Comparison of ENCODE assay signal across 28 cellular contexts in genomic region chr3:167615030-167615429, GRCh38. TPM values are rescaled to one million over a fixed set of nuclear protein-coding genes. Genes with fewer than 3 reads are reported as not detected.
DNase-seq lines count a peak whose midpoint lies in the region; ATAC-seq and TF ChIP-seq lines count a peak whose summit lies in the region.
"Had no signal": no experiment of that assay in that cellular context is flagged by ENCODE, and none has a peak within 500 bp of the region (broad histone marks: within the 10 kb centered on the region; RNA-seq: fewer than 3 reads in every experiment).

No MANE protein-coding gene starts in this region.

- intact Hi-C loops in PC-3 (cut with micrococcal nuclease) = no loop called here
- intact Hi-C loops in A673 (cut with micrococcal nuclease; ENCODE audit: unreplicated experiment) = no loop called here

- peak; percentile 59; the same call in 2 of the 3 replicates for ATAC-seq in GM23338
- ATAC-seq in PC-3 = peak; percentile 29; the same call in 1 of the 2 replicates
- ATAC-seq: A549; CD8-positive, alpha-beta T cell; GM12878 had no signal

- POLR2A ChIA-PET in PC-3 (lab: Charles Lee; ENCODE audit: unreplicated experiment) (no interaction called here), A673 (lab: Charles Lee; ENCODE audit: low non-redundant PET) (no interaction called here)

- CTCF ChIA-PET in PC-3 (lab: Charles Lee) = no interaction called here
- CTCF ChIA-PET in A673 (lab: Charles Lee) = no interaction called here

- H3K4me2 ChIP-seq in GM23338 (no peak overlapping the region), PC-3 (ENCODE audit: low read length) (no peak overlapping the region)
- H3K4me2 ChIP-seq: A549; BLaER1 treated with 17β-estradiol and CSF1 and Interleukin-3, amounts not matched to agents 10 nM and 100 nM had no signal

- BruUV-seq in PC-3 (replicated peaks; lab: Mats Ljungman, UMichigan) (no TSS peak), A673 (replicated peaks; lab: Mats Ljungman, UMichigan) (no TSS peak)

- no peaks in the 10 kb centered on the region for H3K27me3 ChIP-seq in GM23338 (ENCODE audit: insufficient read depth)
- peaks cover 20% of the 10 kb centered on the region for H3K27me3 ChIP-seq in PC-3 (ENCODE audit: low read length)
- no peaks in the 10 kb centered on the region for H3K27me3 ChIP-seq in endodermal cell (ENCODE audit: control insufficient read depth, insufficient read depth, low read length, poor library complexity, severe bottlenecking)
- no peaks in the 10 kb centered on the region for H3K27me3 ChIP-seq in A673 (replicated peaks; ENCODE audit: insufficient read depth, low read depth, low read length, poor library complexity)
- H3K27me3 ChIP-seq: BLaER1 treated with 17β-estradiol and CSF1 and Interleukin-3, amounts not matched to agents 10 nM and 100 nM had no signal

- H3K9me3 ChIP-seq in PC-3 (ENCODE audit: low read length) (no peaks in the 10 kb centered on the region), endodermal cell (ENCODE audit: control insufficient read depth, low read length) (no peaks in the 10 kb centered on the region), A673 (ENCODE audit: low read depth, low read length, poor library complexity, severe bottlenecking) (no peaks in the 10 kb centered on the region)
- H3K9me3 ChIP-seq: A549; BLaER1 treated with 17β-estradiol and CSF1 and Interleukin-3, amounts not matched to agents 10 nM and 100 nM; Caco-2 had no signal

- H3K27me3 Mint-ChIP-seq in GM23338 (ENCODE audit: insufficient read depth, low read depth, poor library complexity) = no peaks in the 10 kb centered on the region
- no peaks in the 10 kb centered on the region for H3K27me3 Mint-ChIP-seq in endodermal cell (ENCODE audit: insufficient read depth)
- H3K27me3 Mint-ChIP-seq: B cell; CD4-positive, alpha-beta T cell had no signal

- H3K4me1 ChIP-seq in GM23338 (ENCODE audit: insufficient read depth) (no peaks in the 10 kb centered on the region), PC-3 (ENCODE audit: insufficient read depth, low read length) (no peaks in the 10 kb centered on the region), endodermal cell (ENCODE audit: control insufficient read depth, insufficient read depth, low read length) (no peaks in the 10 kb centered on the region), A673 (ENCODE audit: insufficient read depth, low read length, poor library complexity, severe bottlenecking) (no peaks in the 10 kb centered on the region)
- H3K4me1 ChIP-seq: A549; BLaER1 treated with 17β-estradiol and CSF1 and Interleukin-3, amounts not matched to agents 10 nM and 100 nM; Caco-2 had no signal

- H3K4me1 Mint-ChIP-seq in GM23338 (no peaks in the 10 kb centered on the region; the same call in 2 of the 3 replicates), endodermal cell (no peaks in the 10 kb centered on the region)
- H3K4me1 Mint-ChIP-seq: B cell had no signal

- H4K20me1 ChIP-seq in GM23338 (replicated peaks; ENCODE audit: insufficient read depth) (no peaks in the 10 kb centered on the region), PC-3 (ENCODE audit: low read length) (no peaks in the 10 kb centered on the region)
- H4K20me1 ChIP-seq: BLaER1 treated with 17β-estradiol and CSF1 and Interleukin-3, amounts not matched to agents 10 nM and 100 nM had no signal

- no peaks in the 10 kb centered on the region for H3K79me2 ChIP-seq in GM23338 (replicated peaks; ENCODE audit: insufficient read depth)
- no peaks in the 10 kb centered on the region for H3K79me2 ChIP-seq in PC-3 (ENCODE audit: low read length)

- H2AFZ ChIP-seq in GM23338 (no peak overlapping the region), PC-3 (ENCODE audit: low read length) (no peak overlapping the region)

- TF ChIP-seq CTCF in GM23338 (conservative IDR thresholded peaks at IDR 0.05; ENCODE audit: low read depth in 2 of 2) (no peak), PC-3 (conservative IDR thresholded peaks at IDR 0.05; ENCODE audit: low read depth, low read length) (no peak), endodermal cell (conservative IDR thresholded peaks at IDR 0.05) (peak; percentile 32), A673 (conservative IDR thresholded peaks at IDR 0.05; ENCODE audit: low read depth, low read length) (no peak)

- no peak for DNase-seq in GM23338 (ENCODE audit: low spot score)
- no peak for DNase-seq in PC-3
- DNase-seq in endodermal cell = peak; percentile 39
- no peak for DNase-seq in SW480 (ENCODE audit: low spot score)
- no peak for DNase-seq in NCI-H526 treated with DMSO at 0.1 percent for 48 hours (lab: John Stamatoyannopoulos, UW)
- DNase-seq in AML-193 (lab: John Stamatoyannopoulos, UW) = no peak
- no peak for DNase-seq in A673 (ENCODE audit: low spot score)
- DNase-seq: ACHN; Caco-2; Calu3; CD4-positive, alpha-beta T cell; CD8-positive, alpha-beta T cell; DMS 273 treated with DMSO at 0.1 percent for 48 hours; DMS153; DMS53; DMS79; DND-41; EL; GDM1 had no signal

- H3K4me3 ChIP-seq in GM23338 (no peak overlapping the region), PC-3 (ENCODE audit: low read length) (no peak overlapping the region), endodermal cell (ENCODE audit: low read length) (no peak overlapping the region), A673 (ENCODE audit: low read depth, low read length, poor library complexity, severe bottlenecking) (no peak overlapping the region)
- H3K4me3 ChIP-seq: A549; BLaER1 treated with 17β-estradiol and CSF1 and Interleukin-3, amounts not matched to agents 10 nM and 100 nM; GM12878 had no signal

- no peaks in the 10 kb centered on the region for H3F3A ChIP-seq in GM23338 (replicated peaks; ENCODE audit: low read depth)
- H3F3A ChIP-seq in PC-3 (ENCODE audit: low read length, unreplicated experiment) = no peaks in the 10 kb centered on the region

- H3K36me3 Mint-ChIP-seq in GM23338 (ENCODE audit: low read depth) (no peaks in the 10 kb centered on the region), endodermal cell (ENCODE audit: low read depth) (no peaks in the 10 kb centered on the region)
- H3K36me3 Mint-ChIP-seq: CD8-positive, alpha-beta T cell had no signal

- H3K9me3 Mint-ChIP-seq in GM23338 (no peaks in the 10 kb centered on the region), endodermal cell (no peaks in the 10 kb centered on the region)
- H3K9me3 Mint-ChIP-seq: CD4-positive, alpha-beta T cell; CD8-positive, alpha-beta T cell had no signal

- H3K9ac ChIP-seq in PC-3 (ENCODE audit: low read length) (no peak overlapping the region), endodermal cell (ENCODE audit: extremely low read depth, low read length, poor library complexity, severe bottlenecking) (no peak overlapping the region)
- H3K9ac ChIP-seq: BLaER1 treated with 17β-estradiol and CSF1 and Interleukin-3, amounts not matched to agents 10 nM and 100 nM had no signal

- H3K27ac ChIP-seq in GM23338 (ENCODE audit: low read depth) (no peak overlapping the region), PC-3 (ENCODE audit: low read length) (no peak overlapping the region), endodermal cell (ENCODE audit: low read depth, low read length) (no peak overlapping the region), A673 (ENCODE audit: low read depth, low read length, poor library complexity, severe bottlenecking) (no peak overlapping the region)
- H3K27ac ChIP-seq: A549; BLaER1 treated with 17β-estradiol and CSF1 and Interleukin-3, amounts not matched to agents 10 nM and 100 nM; C4-2B had no signal

- H3K4me3 Mint-ChIP-seq in GM23338 (no peak overlapping the region), endodermal cell (no peak overlapping the region)
- H3K4me3 Mint-ChIP-seq: B cell; CD4-positive, alpha-beta T cell; CD8-positive, alpha-beta T cell had no signal

- H3K9me2 ChIP-seq in GM23338 (ENCODE audit: insufficient read depth) (peaks cover 5% of the 10 kb centered on the region; the same call in 1 of the 2 replicates), PC-3 (replicated peaks; ENCODE audit: low read length) (no peaks in the 10 kb centered on the region)

- 90 to 100% methylated on average over 1 to 3 of the region's 3 CpGs for WGBS in endodermal cell (ENCODE audit: insufficient coverage in 1 of 2, insufficient read length in 1 of 2), 2 experiments

- H3K27ac Mint-ChIP-seq in GM23338 = no peak overlapping the region
- H3K27ac Mint-ChIP-seq in endodermal cell = no peak overlapping the region
- H3K27ac Mint-ChIP-seq: B cell; CD4-positive, alpha-beta T cell; CD8-positive, alpha-beta T cell had no signal

- H3K36me3 ChIP-seq in GM23338 (ENCODE audit: insufficient read depth) (no peaks in the 10 kb centered on the region), PC-3 (ENCODE audit: low read depth, low read length) (no peaks in the 10 kb centered on the region), endodermal cell (ENCODE audit: control insufficient read depth, insufficient read depth, low read length) (no peaks in the 10 kb centered on the region), A673 (ENCODE audit: insufficient read depth, low read length, poor library complexity, severe bottlenecking) (no peaks in the 10 kb centered on the region)
- H3K36me3 ChIP-seq: BLaER1 treated with 17β-estradiol and CSF1 and Interleukin-3, amounts not matched to agents 10 nM and 100 nM had no signal

TF ChIP-seq in GM23338, 12 proteins besides CTCF, POLR2A, EP300 and RAD21 (continues in another document):
- TF ChIP-seq ZNF331 (CRISPR knock-in tag; IDR thresholded peaks at IDR 0.05; ENCODE audit: low read depth) = no peak

RNA-seq across cellular contexts. Expression of gene WDR49, which starts 38.7 kb away (rescaled TPM):
- total RNA-seq in GM23338 (2014; rRNA removed; shearing (Covaris generic)) = 0.08 and 1.4 TPM in 2 replicates
- 1.4 and 1.9 TPM in 2 replicates for polyA plus RNA-seq in GM23338 (2016; fragmentation: Nextera tagmentation; extraction: Ambion mirVana)
- total RNA-seq in PC-3 (2014; rRNA removed) (0.33 TPM in 1 of 2 replicates, not detected in the other), endodermal cell (1 to 10 TPM in 1 of 2 donors, under 1 TPM in 1; 0.93 to 1.6 TPM), A673 (2021) (not detected in 2 replicates)
- 1.4 TPM for polyA plus RNA-seq in endodermal cell (2013, experiment 1 of 2)
- polyA plus RNA-seq in endodermal cell (2013, experiment 2 of 2) = 2.0 TPM
- total RNA-seq: CD8-positive, alpha-beta T cell; Daoy; G401 had no signal
- polyA plus RNA-seq: A549, AG04450, BJ had no signal
